In genomic region chr9:123319541-123320339, GRCh38 we compare ENCODE assay signal across 1 cellular context.
TF ChIP-seq lines count a peak whose summit lies in the region.

No MANE protein-coding gene starts in this region.

TF ChIP-seq in HepG2, 621 proteins besides CTCF, POLR2A, EP300 and RAD21 (continued from another document and continues in another):
- TF ChIP-seq KIAA2018 (CRISPR knock-in tag; IDR thresholded peaks at IDR 0.05; ENCODE audit: borderline replicate concordance) = no peak
- peak; percentile 30; the same call in 1 of the 2 replicates for TF ChIP-seq UBTF (CRISPR knock-in tag; IDR thresholded peaks at IDR 0.05)
- no peak for TF ChIP-seq ZNF224 (CRISPR knock-in tag; IDR thresholded peaks at IDR 0.05)
- no peak for TF ChIP-seq ZIK1 (CRISPR knock-in tag; IDR thresholded peaks at IDR 0.05; ENCODE audit: borderline replicate concordance, low read depth)
- TF ChIP-seq TIGD3 (CRISPR knock-in tag; IDR thresholded peaks at IDR 0.05; ENCODE audit: borderline replicate concordance) = no peak
- no peak for TF ChIP-seq ZNF281 (CRISPR knock-in tag; IDR thresholded peaks at IDR 0.05; ENCODE audit: borderline replicate concordance)
- TF ChIP-seq HNF4A (CRISPR knock-in tag; IDR thresholded peaks at IDR 0.05) = 0 out of 2 replicates have a peak, but pooled peaks have one; percentile 10
- TF ChIP-seq ATF5 (CRISPR knock-in tag; IDR thresholded peaks at IDR 0.05; ENCODE audit: low read depth) = no peak
- no peak for TF ChIP-seq SOX6 (IDR thresholded peaks at IDR 0.05)
- peak; percentile 21; the same call in 1 of the 2 replicates for TF ChIP-seq SOX6 (CRISPR knock-in tag; IDR thresholded peaks at IDR 0.05)
- peak; percentile 47; the same call in 1 of the 2 replicates for TF ChIP-seq ARID5B (CRISPR knock-in tag; IDR thresholded peaks at IDR 0.05)
- TF ChIP-seq KDM1A (CRISPR knock-in tag; IDR thresholded peaks at IDR 0.05) = no peak
- TF ChIP-seq YEATS2 (CRISPR knock-in tag; IDR thresholded peaks at IDR 0.05; ENCODE audit: borderline replicate concordance) = no peak
- peak; percentile 74 for TF ChIP-seq BCL6 (CRISPR knock-in tag; IDR thresholded peaks at IDR 0.05)
- no peak for TF ChIP-seq HNRNPUL1 (IDR thresholded peaks at IDR 0.05; ENCODE audit: low read depth, low read length)
- no peak for TF ChIP-seq KLF9 (CRISPR knock-in tag; IDR thresholded peaks at IDR 0.05; ENCODE audit: low read depth)
- no peak for TF ChIP-seq ZNF580 (CRISPR knock-in tag; IDR thresholded peaks at IDR 0.05; ENCODE audit: borderline replicate concordance, low read depth)
- no peak for TF ChIP-seq SRSF9 (IDR thresholded peaks at IDR 0.05; ENCODE audit: borderline replicate concordance, insufficient read depth, low read depth, low read length, poor library complexity, severe bottlenecking)
- 0 out of 2 replicates have a peak, but pooled peaks have one; percentile 36 for TF ChIP-seq ZNF563 (CRISPR knock-in tag; IDR thresholded peaks at IDR 0.05)
- 0 out of 2 replicates have a peak, but pooled peaks have one; percentile 33 for TF ChIP-seq TBX2 (CRISPR knock-in tag; IDR thresholded peaks at IDR 0.05; ENCODE audit: borderline replicate concordance)
- TF ChIP-seq ARNT (IDR thresholded peaks at IDR 0.05) = no peak
- TF ChIP-seq ARHGAP35 (CRISPR knock-in tag; IDR thresholded peaks at IDR 0.05; ENCODE audit: borderline replicate concordance) = no peak
- TF ChIP-seq ELF1 (CRISPR knock-in tag; IDR thresholded peaks at IDR 0.05) = no peak
- TF ChIP-seq CREB3 (CRISPR knock-in tag; IDR thresholded peaks at IDR 0.05) = no peak
- no peak for TF ChIP-seq AHR (CRISPR knock-in tag; IDR thresholded peaks at IDR 0.05)
- TF ChIP-seq ZNF83 (CRISPR knock-in tag; IDR thresholded peaks at IDR 0.05; ENCODE audit: borderline replicate concordance) = 0 out of 2 replicates have a peak, but pooled peaks have one; percentile 52
- no peak for TF ChIP-seq ZNF777 (CRISPR knock-in tag; IDR thresholded peaks at IDR 0.05)
- peak; percentile 47; the same call in 1 of the 2 replicates for TF ChIP-seq HDAC1 (CRISPR knock-in tag; IDR thresholded peaks at IDR 0.05)
- no peak for TF ChIP-seq KDM5A (IDR thresholded peaks at IDR 0.05; ENCODE audit: borderline replicate concordance, low read length)
- TF ChIP-seq NR2C2 (CRISPR knock-in tag; IDR thresholded peaks at IDR 0.05; ENCODE audit: borderline replicate concordance) = no peak
- no peak for TF ChIP-seq MEIS2 (CRISPR knock-in tag; IDR thresholded peaks at IDR 0.05)
- TF ChIP-seq MAFF (IDR thresholded peaks at IDR 0.05; ENCODE audit: low read depth, low read length) = no peak
- no peak for TF ChIP-seq TCF7L2 (IDR thresholded peaks at IDR 0.05; ENCODE audit: low read depth, low read length)
- peak; percentile 60; the same call in 1 of the 2 replicates for TF ChIP-seq FOXA3 (CRISPR knock-in tag; IDR thresholded peaks at IDR 0.05)
- TF ChIP-seq MEIS1 (CRISPR knock-in tag; IDR thresholded peaks at IDR 0.05; ENCODE audit: borderline replicate concordance) = no peak
- no peak for TF ChIP-seq GMEB1 (CRISPR knock-in tag; IDR thresholded peaks at IDR 0.05; ENCODE audit: borderline replicate concordance)
